ENCODE assay signal across 17 cellular contexts in the genomic region with DNA sequence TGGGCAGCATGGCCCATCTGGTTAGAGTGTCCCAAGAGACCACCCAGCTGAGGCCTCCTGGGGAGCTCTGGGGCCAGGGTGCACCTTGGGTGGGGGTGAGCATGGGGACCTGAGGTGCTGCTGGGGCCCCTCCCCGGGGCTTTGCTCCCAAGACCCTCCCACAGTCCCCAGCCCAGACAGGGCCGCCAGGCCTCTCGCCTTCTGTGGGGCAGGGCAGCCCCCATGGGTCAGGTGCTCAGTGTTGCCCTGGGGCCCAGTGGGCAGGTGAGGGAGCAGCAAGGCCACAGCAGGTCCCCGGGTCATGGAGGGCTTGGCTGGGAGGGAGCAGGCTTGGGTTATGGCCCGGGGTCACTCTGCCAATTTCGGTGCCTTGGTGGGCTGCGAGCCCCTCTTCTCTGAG.
DNase-seq lines count a peak whose midpoint lies in the region; ATAC-seq and TF ChIP-seq lines count a peak whose summit lies in the region.
"Had no signal": no experiment of that assay in that cellular context is flagged by ENCODE, and none has a peak within 500 bp of the region (broad histone marks: within the 10 kb centered on the region; RNA-seq: fewer than 3 reads in every experiment).

No MANE protein-coding gene starts in this region.

- H3K9me3 ChIP-seq in BLaER1 treated with 17β-estradiol and CSF1 and Interleukin-3, amounts not matched to agents 10 nM and 100 nM (replicated peaks in 1 of 11) = peaks cover 7 to 13% (median 10%) of the 10 kb centered on the region in 11 experiments
- H3K9me3 ChIP-seq in HEK293 (ENCODE audit: control insufficient read depth, insufficient read depth, low read depth, low read length) = no peaks in the 10 kb centered on the region
- H3K9me3 ChIP-seq: Caco-2 had no signal

- POLR2A ChIA-PET in HEK293 (lab: Yijun Ruan, JAX) = no interaction called here

- H3K36me3 Mint-ChIP-seq in stimulated activated effector memory CD8-positive, alpha-beta T cell treated with anti-CD3 and anti-CD28 coated beads, Interleukin-12 subunit alpha, Interleukin-12 subunit beta, amount 100 ng/mL, for 72 hours = no peaks in the 10 kb centered on the region
- H3K36me3 Mint-ChIP-seq: CD4-positive, CD25-positive, alpha-beta regulatory T cell; CD8-positive, alpha-beta T cell had no signal

- no peak overlapping the region for H3K4me3 Mint-ChIP-seq in stimulated activated effector memory CD8-positive, alpha-beta T cell treated with anti-CD3 and anti-CD28 coated beads, Interleukin-12 subunit alpha, Interleukin-12 subunit beta, amount 100 ng/mL, for 72 hours
- H3K4me3 Mint-ChIP-seq: B cell; CD4-positive, CD25-positive, alpha-beta regulatory T cell; CD8-positive, alpha-beta T cell had no signal

- no peaks in the 10 kb centered on the region for H3K36me3 ChIP-seq in BLaER1 treated with 17β-estradiol and CSF1 and Interleukin-3, amounts not matched to agents 10 nM and 100 nM
- H3K36me3 ChIP-seq in HEK293 (ENCODE audit: control insufficient read depth in 2 of 2, insufficient read depth in 1 of 2, low read length in 2 of 2) = no peaks in the 10 kb centered on the region

- 0 out of 22 replicates have a peak overlapping the region, but pooled peaks of 1 of the 11 experiments have one; percentile 18 for H3K9ac ChIP-seq in BLaER1 treated with 17β-estradiol and CSF1 and Interleukin-3, amounts not matched to agents 10 nM and 100 nM
- H3K9ac ChIP-seq: GM23248 had no signal

- no peak for ATAC-seq in stimulated activated effector memory CD8-positive, alpha-beta T cell treated with anti-CD3 and anti-CD28 coated beads, Interleukin-12 subunit alpha, Interleukin-12 subunit beta, amount 100 ng/mL, for 72 hours
- ATAC-seq: CD8-positive, alpha-beta T cell had no signal

- H3K27ac ChIP-seq in BLaER1 treated with 17β-estradiol and CSF1 and Interleukin-3, amounts not matched to agents 10 nM and 100 nM = no peak overlapping the region
- H3K27ac ChIP-seq in HEK293 (ENCODE audit: extremely low read depth, low read depth, low read length) (no peak overlapping the region), VCaP (peak overlapping the region; percentile 87)
- H3K27ac ChIP-seq: GM23248 had no signal

- CTCF ChIA-PET in HEK293 (lab: Yijun Ruan, JAX) = no interaction called here

- H3K9me3 Mint-ChIP-seq in stimulated activated effector memory CD8-positive, alpha-beta T cell treated with anti-CD3 and anti-CD28 coated beads, Interleukin-12 subunit alpha, Interleukin-12 subunit beta, amount 100 ng/mL, for 72 hours = no peaks in the 10 kb centered on the region
- H3K9me3 Mint-ChIP-seq: CD4-positive, CD25-positive, alpha-beta regulatory T cell; CD8-positive, alpha-beta T cell had no signal

- peaks cover 15% of the 10 kb centered on the region for H3K4me1 Mint-ChIP-seq in stimulated activated effector memory CD8-positive, alpha-beta T cell treated with anti-CD3 and anti-CD28 coated beads, Interleukin-12 subunit alpha, Interleukin-12 subunit beta, amount 100 ng/mL, for 72 hours
- H3K4me1 Mint-ChIP-seq: B cell had no signal

- no peak for TF ChIP-seq CTCF in HEK293 (tag by site-specific recombination; IDR thresholded peaks at IDR 0.05)
- no peak for TF ChIP-seq CTCF in VCaP (conservative IDR thresholded peaks at IDR 0.05)

- H3K27me3 ChIP-seq in BLaER1 treated with 17β-estradiol and CSF1 and Interleukin-3, amounts not matched to agents 10 nM and 100 nM = peaks cover 19 to 39% (median 29%) of the 10 kb centered on the region in 11 experiments

- peaks cover 0 to 63% (median 0%) of the 10 kb centered on the region in 11 experiments; a peak in 6 of 22 replicates for H4K20me1 ChIP-seq in BLaER1 treated with 17β-estradiol and CSF1 and Interleukin-3, amounts not matched to agents 10 nM and 100 nM

- no peak for DNase-seq in stimulated activated effector memory CD8-positive, alpha-beta T cell treated with anti-CD3 and anti-CD28 coated beads, Interleukin-12 subunit alpha, Interleukin-12 subunit beta, amount 100 ng/mL, for 72 hours (ENCODE audit: low spot score in 2 of 2)
- DNase-seq in SHP77 treated with DMSO at 0.1 percent for 48 hours (lab: John Stamatoyannopoulos, UW) (no peak), NCI-H146 treated with DMSO at 0.1 percent for 48 hours (lab: John Stamatoyannopoulos, UW; ENCODE audit: unreplicated experiment) (no peak)
- DNase-seq in effector CD4-positive, alpha-beta T cell = no peak
- DNase-seq: C1 segment of cervical spinal cord; Caco-2; CD4-positive, CD25-positive, alpha-beta regulatory T cell; CD8-positive, alpha-beta T cell; DMS153; DND-41; GM23248; H7; HCEC 1CT had no signal

- peak overlapping the region; percentile 17 for H3K27ac Mint-ChIP-seq in stimulated activated effector memory CD8-positive, alpha-beta T cell treated with anti-CD3 and anti-CD28 coated beads, Interleukin-12 subunit alpha, Interleukin-12 subunit beta, amount 100 ng/mL, for 72 hours
- H3K27ac Mint-ChIP-seq: B cell; CD8-positive, alpha-beta T cell had no signal

- H3K4me1 ChIP-seq in BLaER1 treated with 17β-estradiol and CSF1 and Interleukin-3, amounts not matched to agents 10 nM and 100 nM = peaks cover 4 to 92% (median 78%) of the 10 kb centered on the region in 10 experiments; a peak in 19 of 20 replicates
- no peaks in the 10 kb centered on the region for H3K4me1 ChIP-seq in HEK293 (ENCODE audit: control insufficient read depth, insufficient read depth, low read length)
- H3K4me1 ChIP-seq: Caco-2 had no signal

- H3K4me3 ChIP-seq in BLaER1 treated with 17β-estradiol and CSF1 and Interleukin-3, amounts not matched to agents 10 nM and 100 nM = no peak overlapping the region
- no peak overlapping the region for H3K4me3 ChIP-seq in HEK293 (ENCODE audit: low read depth, low read length)
- H3K4me3 ChIP-seq: GM23248 had no signal

- H3K4me2 ChIP-seq in BLaER1 treated with 17β-estradiol and CSF1 and Interleukin-3, amounts not matched to agents 10 nM and 100 nM = peak overlapping the region in 8 of 11 experiments; percentile 13 to 92 (median 84); a peak in 13 of 22 replicates

TF ChIP-seq in HEK293, 187 proteins besides CTCF, POLR2A, EP300 and RAD21:
- TF ChIP-seq GLIS1 (tag by site-specific recombination; IDR thresholded peaks at IDR 0.05) = peak; percentile 20; the same call in 1 of the 2 replicates
- TF ChIP-seq ZNF37A (tag by site-specific recombination; IDR thresholded peaks at IDR 0.05) = no peak
- peak; percentile 39 for TF ChIP-seq GLIS2 (tag by site-specific recombination; IDR thresholded peaks at IDR 0.05)
